In the genomic region with DNA sequence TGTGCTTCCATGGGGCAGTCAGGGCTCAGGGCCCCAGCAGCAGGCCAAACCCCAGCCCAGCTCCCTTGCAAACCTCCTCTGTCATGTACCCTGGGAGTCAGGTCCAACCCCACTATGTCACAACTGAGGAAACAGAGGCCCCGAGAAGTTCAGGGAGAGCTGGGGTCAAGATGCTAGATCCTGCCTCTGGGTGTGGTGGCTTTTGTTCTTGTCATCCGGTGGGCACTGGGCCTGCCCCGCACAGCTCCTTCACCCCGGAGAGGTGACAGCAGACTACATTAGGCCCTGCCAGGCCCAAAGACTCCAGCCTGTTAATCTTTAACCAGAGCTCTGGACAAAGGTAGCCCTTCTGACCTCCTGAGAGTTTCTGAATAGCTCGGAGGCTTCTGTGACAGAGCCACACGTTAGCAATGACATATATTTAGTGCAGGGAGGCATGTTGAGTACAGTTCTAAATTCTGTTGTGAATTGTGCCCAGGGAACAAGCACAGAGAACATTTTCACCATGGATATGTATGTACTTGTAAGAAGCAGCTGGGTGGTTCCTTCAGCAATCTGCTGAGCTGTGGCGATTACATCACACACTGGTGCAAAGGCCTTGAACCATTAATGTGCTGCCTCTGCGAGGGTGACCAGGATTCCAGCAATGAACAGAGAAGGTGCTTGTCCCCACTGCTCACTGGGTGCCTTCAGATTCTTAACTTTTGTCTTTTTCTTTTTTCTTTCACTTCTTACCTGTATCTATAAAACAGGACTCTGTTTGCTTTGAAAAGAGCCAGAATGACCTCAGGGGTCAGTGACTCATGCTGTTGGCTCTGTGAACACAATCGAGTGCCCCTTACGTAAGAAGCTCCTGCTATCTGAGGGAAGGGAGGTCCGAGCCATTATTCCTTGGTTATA, we compare ENCODE assay signal across 9 cellular contexts.
DNase-seq lines count a peak whose midpoint lies in the region; TF ChIP-seq lines count a peak whose summit lies in the region.
"Had no signal": no experiment of that assay in that cellular context is flagged by ENCODE, and none has a peak within 500 bp of the region (broad histone marks: within the 10 kb centered on the region; RNA-seq: fewer than 3 reads in every experiment).

No MANE protein-coding gene starts in this region.

- peaks cover 48% of the 10 kb centered on the region for H3K4me1 Mint-ChIP-seq in neural progenitor cell

- peak; percentile 34 for DNase-seq in NCI-H748 (lab: John Stamatoyannopoulos, UW; ENCODE audit: unreplicated experiment)
- DNase-seq in NCI-H748 treated with DMSO at 0.1 percent for 48 hours (lab: John Stamatoyannopoulos, UW), result no peak
- peak; percentile 78 for DNase-seq in NCI-H2196 (lab: John Stamatoyannopoulos, UW; ENCODE audit: unreplicated experiment)
- DNase-seq in neural progenitor cell (ENCODE audit: low spot score), result no peak
- no peak for DNase-seq in NCI-H2171 (lab: John Stamatoyannopoulos, UW)
- no peak for DNase-seq in activated gamma-delta T cell treated with Interleukin-2 at 50 U/mL for 16 hours
- no peak for DNase-seq in GM03348 (ENCODE audit: low spot score)

- no peak overlapping the region for H3K27ac ChIP-seq in neural progenitor cell
- H3K27ac ChIP-seq: BLaER1 had no signal

- no peaks in the 10 kb centered on the region for H3K4me1 ChIP-seq in endocrine pancreas (ENCODE audit: control insufficient read depth, insufficient read depth, low read length)
- no peaks in the 10 kb centered on the region for H3K4me1 ChIP-seq in neural progenitor cell
- H3K4me1 ChIP-seq: BLaER1 had no signal

- H3F3A ChIP-seq in neural progenitor cell (ENCODE audit: low read depth), result peaks cover 3% of the 10 kb centered on the region

- peak overlapping the region; percentile 5 for H3K9ac ChIP-seq in endocrine pancreas (ENCODE audit: control insufficient read depth, insufficient read depth, low read length)
- no peak overlapping the region for H3K9ac ChIP-seq in neural progenitor cell
- H3K9ac ChIP-seq: BLaER1 had no signal

- no peaks in the 10 kb centered on the region for H3K36me3 Mint-ChIP-seq in neural progenitor cell

- H3K27ac Mint-ChIP-seq in neural progenitor cell, result peak overlapping the region; percentile 75

- H4K20me1 ChIP-seq in neural progenitor cell (ENCODE audit: low read depth), result no peaks in the 10 kb centered on the region
- H4K20me1 ChIP-seq: BLaER1 had no signal

- TF ChIP-seq CTCF in neural progenitor cell (IDR thresholded peaks at IDR 0.05), result no peak

- peaks cover 11% of the 10 kb centered on the region for H3K27me3 Mint-ChIP-seq in neural progenitor cell (ENCODE audit: insufficient read depth, low read depth)

- no peak overlapping the region for H3K4me2 ChIP-seq in neural progenitor cell
- H3K4me2 ChIP-seq: BLaER1 had no signal

- H3K79me2 ChIP-seq in neural progenitor cell (ENCODE audit: low read depth), result no peaks in the 10 kb centered on the region

- H3K4me3 Mint-ChIP-seq in neural progenitor cell, result no peak overlapping the region

- H3K4me3 ChIP-seq in endocrine pancreas (ENCODE audit: control insufficient read depth, insufficient read depth, low read length) (no peak overlapping the region), neural progenitor cell (no peak overlapping the region)
- H3K4me3 ChIP-seq: BLaER1 had no signal

- H3K27me3 ChIP-seq in endocrine pancreas (ENCODE audit: control insufficient read depth, insufficient read depth, low read length) (no peaks in the 10 kb centered on the region), neural progenitor cell (no peaks in the 10 kb centered on the region)
- H3K27me3 ChIP-seq: BLaER1 had no signal

- H2AFZ ChIP-seq in neural progenitor cell (replicated peaks), result no peak overlapping the region

- peaks cover 1% of the 10 kb centered on the region for H3K9me3 ChIP-seq in endocrine pancreas (ENCODE audit: control insufficient read depth, low read length)
- no peaks in the 10 kb centered on the region for H3K9me3 ChIP-seq in neural progenitor cell (ENCODE audit: low read depth)

- H3K9me3 Mint-ChIP-seq in neural progenitor cell, result peaks cover 11% of the 10 kb centered on the region

- H3K36me3 ChIP-seq in endocrine pancreas (ENCODE audit: control insufficient read depth, insufficient read depth, low read length) (no peaks in the 10 kb centered on the region), neural progenitor cell (no peaks in the 10 kb centered on the region)
- H3K36me3 ChIP-seq: BLaER1 had no signal

Comparison
In these comparisons a context has a peak if more than half of its experiments do, and no peak if none do; other contexts are left out.
1. DNase-seq: peak in NCI-H748 (single experiment) and NCI-H2196 (single experiment); none in NCI-H748 treated with DMSO at 0.1 percent for 48 hours (single experiment), neural progenitor cell (single experiment), NCI-H2171 (single experiment), activated gamma-delta T cell treated with Interleukin-2 at 50 U/mL for 16 hours (single experiment) and GM03348 (single experiment).